In the genomic region with DNA sequence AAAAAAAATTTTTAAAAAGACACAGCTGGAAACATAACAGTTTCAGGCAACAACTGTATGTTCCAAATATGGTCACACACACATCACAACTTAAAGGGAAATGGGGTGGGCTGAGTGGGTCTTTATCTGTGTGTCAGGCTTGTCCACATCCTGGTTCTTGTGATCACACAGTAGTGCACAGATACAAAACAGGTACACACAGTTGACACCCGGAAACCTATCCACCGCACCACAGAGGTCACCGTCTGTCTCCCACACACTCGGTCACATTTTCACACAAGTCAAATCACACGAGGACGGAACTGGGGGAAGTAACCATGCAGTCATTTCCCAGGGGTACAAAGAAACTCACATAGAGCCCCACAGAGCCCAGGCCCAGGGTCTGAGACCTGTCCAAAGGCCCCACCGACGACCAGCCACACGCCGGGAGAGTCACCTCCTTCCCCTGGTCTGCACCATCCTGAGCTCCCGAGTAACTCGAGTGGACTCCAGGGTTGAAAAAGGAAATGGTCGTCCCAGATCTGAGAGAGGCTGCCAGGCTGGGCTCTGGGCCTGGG, we compare ENCODE assay signal across 1 cellular context.
TF ChIP-seq lines count a peak whose summit lies in the region.

No MANE protein-coding gene starts in this region.

TF ChIP-seq in liver, 16 proteins besides CTCF, POLR2A, EP300 and RAD21 (continued from another document):
- TF ChIP-seq, protein P1, sequence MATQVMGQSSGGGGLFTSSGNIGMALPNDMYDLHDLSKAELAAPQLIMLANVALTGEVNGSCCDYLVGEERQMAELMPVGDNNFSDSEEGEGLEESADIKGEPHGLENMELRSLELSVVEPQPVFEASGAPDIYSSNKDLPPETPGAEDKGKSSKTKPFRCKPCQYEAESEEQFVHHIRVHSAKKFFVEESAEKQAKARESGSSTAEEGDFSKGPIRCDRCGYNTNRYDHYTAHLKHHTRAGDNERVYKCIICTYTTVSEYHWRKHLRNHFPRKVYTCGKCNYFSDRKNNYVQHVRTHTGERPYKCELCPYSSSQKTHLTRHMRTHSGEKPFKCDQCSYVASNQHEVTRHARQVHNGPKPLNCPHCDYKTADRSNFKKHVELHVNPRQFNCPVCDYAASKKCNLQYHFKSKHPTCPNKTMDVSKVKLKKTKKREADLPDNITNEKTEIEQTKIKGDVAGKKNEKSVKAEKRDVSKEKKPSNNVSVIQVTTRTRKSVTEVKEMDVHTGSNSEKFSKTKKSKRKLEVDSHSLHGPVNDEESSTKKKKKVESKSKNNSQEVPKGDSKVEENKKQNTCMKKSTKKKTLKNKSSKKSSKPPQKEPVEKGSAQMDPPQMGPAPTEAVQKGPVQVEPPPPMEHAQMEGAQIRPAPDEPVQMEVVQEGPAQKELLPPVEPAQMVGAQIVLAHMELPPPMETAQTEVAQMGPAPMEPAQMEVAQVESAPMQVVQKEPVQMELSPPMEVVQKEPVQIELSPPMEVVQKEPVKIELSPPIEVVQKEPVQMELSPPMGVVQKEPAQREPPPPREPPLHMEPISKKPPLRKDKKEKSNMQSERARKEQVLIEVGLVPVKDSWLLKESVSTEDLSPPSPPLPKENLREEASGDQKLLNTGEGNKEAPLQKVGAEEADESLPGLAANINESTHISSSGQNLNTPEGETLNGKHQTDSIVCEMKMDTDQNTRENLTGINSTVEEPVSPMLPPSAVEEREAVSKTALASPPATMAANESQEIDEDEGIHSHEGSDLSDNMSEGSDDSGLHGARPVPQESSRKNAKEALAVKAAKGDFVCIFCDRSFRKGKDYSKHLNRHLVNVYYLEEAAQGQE (IDR thresholded peaks at IDR 0.05) = no peak
- TF ChIP-seq FOXA2 (IDR thresholded peaks at IDR 0.05) (no peak), HNF4A (conservative IDR thresholded peaks at IDR 0.05) (no peak), RXRA (IDR thresholded peaks at IDR 0.05) (no peak)
